33 cellular contexts compared by ENCODE assay signal in the genomic region with DNA sequence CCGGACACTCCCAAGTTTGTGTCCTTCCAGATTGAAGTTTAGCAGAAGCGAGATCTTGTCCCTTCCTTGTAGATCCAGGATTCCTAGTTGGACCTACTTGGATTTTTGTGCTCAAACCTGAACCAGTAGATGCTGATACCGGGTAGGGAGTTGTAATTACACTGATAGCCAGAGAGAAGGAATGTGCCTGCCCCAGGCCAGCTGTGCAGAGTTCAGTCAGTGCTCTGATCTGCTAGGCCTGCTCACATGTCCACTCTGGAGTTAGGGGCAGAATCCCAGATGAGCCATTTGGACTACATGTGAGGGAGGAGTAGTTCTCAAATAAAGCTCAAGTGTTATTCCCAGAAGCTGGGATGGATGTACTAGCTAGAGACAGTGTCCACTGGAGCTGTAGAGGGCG.
A peak's percentile ranks its signal among the peaks of the same experiment; 100 is the strongest.
DNase-seq lines count a peak whose midpoint lies in the region; ATAC-seq, FAIRE-seq and TF ChIP-seq lines count a peak whose summit lies in the region.
"Had no signal": no experiment of that assay in that cellular context is flagged by ENCODE, and none has a peak within 500 bp of the region (broad histone marks: within the 10 kb centered on the region; RNA-seq: fewer than 3 reads in every experiment).

No MANE protein-coding gene starts in this region.

- peaks cover 90% of the 10 kb centered on the region for H3K79me2 ChIP-seq in Loucy (ENCODE audit: insufficient read depth, low read length)

- peaks cover 6% of the 10 kb centered on the region for H3F3A ChIP-seq in Loucy (ENCODE audit: low read depth)

- H3K27me3 Mint-ChIP-seq in activated CD8-positive, alpha-beta memory T cell treated with anti-CD3 and anti-CD28 coated beads, Interleukin-2, amount 10 ng/mL, durations not matched to agents 7 days and 5 days, result no peaks in the 10 kb centered on the region
- H3K27me3 Mint-ChIP-seq: activated naive CD8-positive, alpha-beta T cell had no signal

- H3K9me2 ChIP-seq in Loucy (replicated peaks; ENCODE audit: low read depth, low read length), result no peaks in the 10 kb centered on the region

- H3K4me2 ChIP-seq in Loucy (ENCODE audit: low read depth, low read length, poor library complexity, severe bottlenecking), result peak overlapping the region; percentile 53

- CTCF ChIA-PET in activated CD8-positive, alpha-beta memory T cell treated with anti-CD3 and anti-CD28 coated beads, Interleukin-2, amount 10 ng/mL, durations not matched to agents 7 days and 5 days (lab: Charles Lee), result interaction anchor here (0.7 to 2.7 kb wide), 7 partner anchors 20 to 90 kb away, joined by 3 to 9 read pairs (median 3); no protein-coding TSS in a partner anchor

- H3K27ac ChIP-seq in left ventricle myocardium inferior (replicated peaks), result peak overlapping the region; percentile 67
- H3K27ac ChIP-seq: 22Rv1, colonic mucosa, SJCRH30, VCaP had no signal

- no peaks in the 10 kb centered on the region for H3K9me3 Mint-ChIP-seq in activated CD8-positive, alpha-beta memory T cell treated with anti-CD3 and anti-CD28 coated beads, Interleukin-2, amount 10 ng/mL, durations not matched to agents 7 days and 5 days (ENCODE audit: low read depth)

- peak; percentile 74 for FAIRE-seq in urothelium cell line (lab: Jason Lieb, UNC)
- FAIRE-seq: bronchial epithelial cell, keratinocyte had no signal

- H3K4me3 ChIP-seq in Loucy (ENCODE audit: low read length, poor library complexity, severe bottlenecking) (no peak overlapping the region), left ventricle myocardium inferior (no peak overlapping the region)
- H3K4me3 ChIP-seq: colonic mucosa, HAP-1, Peyer's patch, SJCRH30, tibial nerve had no signal

- H3K36me3 Mint-ChIP-seq in activated CD8-positive, alpha-beta memory T cell treated with anti-CD3 and anti-CD28 coated beads, Interleukin-2, amount 10 ng/mL, durations not matched to agents 7 days and 5 days, result peaks cover 25% of the 10 kb centered on the region

- no peak for TF ChIP-seq CTCF in Loucy (conservative IDR thresholded peaks at IDR 0.05; ENCODE audit: low read length)
- no peak for TF ChIP-seq CTCF in left ventricle myocardium inferior (IDR thresholded peaks at IDR 0.05; ENCODE audit: borderline replicate concordance)

- no peaks in the 10 kb centered on the region for H3K9me3 ChIP-seq in Loucy (ENCODE audit: insufficient read depth, low read depth, low read length)
- H3K9me3 ChIP-seq in left ventricle myocardium inferior (replicated peaks), result no peaks in the 10 kb centered on the region
- H3K9me3 ChIP-seq: colonic mucosa, HAP-1, Peyer's patch, SJCRH30, tibial nerve had no signal

- peaks cover 10% of the 10 kb centered on the region; the same call in 1 of the 2 replicates for H3K36me3 ChIP-seq in Loucy (ENCODE audit: insufficient read depth, low read length)
- H3K36me3 ChIP-seq in left ventricle myocardium inferior, result no peaks in the 10 kb centered on the region
- H3K36me3 ChIP-seq: colonic mucosa, HAP-1, Peyer's patch, SJCRH30, tibial nerve had no signal

- H3K4me1 Mint-ChIP-seq in activated CD8-positive, alpha-beta memory T cell treated with anti-CD3 and anti-CD28 coated beads, Interleukin-2, amount 10 ng/mL, durations not matched to agents 7 days and 5 days, result peaks cover under 1% of the 10 kb centered on the region

- no peak overlapping the region for H3K27ac Mint-ChIP-seq in activated CD8-positive, alpha-beta memory T cell treated with anti-CD3 and anti-CD28 coated beads, Interleukin-2, amount 10 ng/mL, durations not matched to agents 7 days and 5 days
- H3K27ac Mint-ChIP-seq: activated naive CD8-positive, alpha-beta T cell had no signal

- H3K4me1 ChIP-seq in Loucy (ENCODE audit: insufficient read depth, low read length, poor library complexity, severe bottlenecking) (peaks cover 94% of the 10 kb centered on the region), left ventricle myocardium inferior (peaks cover 73% of the 10 kb centered on the region)
- H3K4me1 ChIP-seq: colonic mucosa, HAP-1, Peyer's patch, SJCRH30 had no signal

- peaks cover 81% of the 10 kb centered on the region for H4K20me1 ChIP-seq in Loucy (ENCODE audit: insufficient read depth, low read length, poor library complexity, severe bottlenecking)

- intact Hi-C loops in left ventricle myocardium inferior (cut with micrococcal nuclease), result no loop called here

- H2AFZ ChIP-seq in Loucy (ENCODE audit: low read length), result no peak overlapping the region

- H3K27me3 ChIP-seq in Loucy (ENCODE audit: insufficient read depth, low read length, poor library complexity, severe bottlenecking) (no peaks in the 10 kb centered on the region), left ventricle myocardium inferior (ENCODE audit: low read depth) (no peaks in the 10 kb centered on the region)
- H3K27me3 ChIP-seq: colonic mucosa, Peyer's patch, SJCRH30, tibial nerve had no signal

- H3K4me3 Mint-ChIP-seq in activated CD8-positive, alpha-beta memory T cell treated with anti-CD3 and anti-CD28 coated beads, Interleukin-2, amount 10 ng/mL, durations not matched to agents 7 days and 5 days, result no peak overlapping the region
- H3K4me3 Mint-ChIP-seq: activated naive CD8-positive, alpha-beta T cell had no signal

- peak overlapping the region; percentile 7 for H3K9ac ChIP-seq in Loucy (ENCODE audit: low read depth, low read length, poor library complexity, severe bottlenecking)

- ATAC-seq in activated CD8-positive, alpha-beta memory T cell treated with anti-CD3 and anti-CD28 coated beads, Interleukin-2, amount 10 ng/mL, durations not matched to agents 7 days and 5 days, result no peak
- no peak for ATAC-seq in HG03432 (IDR thresholded peaks at IDR 0.05; ENCODE audit: unreplicated experiment)
- ATAC-seq: sciatic nerve had no signal

- DNase-seq in activated CD8-positive, alpha-beta memory T cell treated with anti-CD3 and anti-CD28 coated beads, Interleukin-2, amount 10 ng/mL, durations not matched to agents 7 days and 5 days, result peak; percentile 38
- no peak for DNase-seq in activated CD8-positive, alpha-beta memory T cell treated with anti-CD3 and anti-CD28 coated beads for 24 hours
- no peak for DNase-seq in left ventricle myocardium inferior
- no peak for DNase-seq in urothelium cell line (ENCODE audit: low spot score)
- DNase-seq in activated CD4-positive, alpha-beta T cell treated with anti-CD3 and anti-CD28 coated beads, Interleukin-2, amount 50 U/mL, for 48 hours, result no peak
- no peak for DNase-seq in occipital lobe (lab: John Stamatoyannopoulos, UW)
- DNase-seq: activated CD4-positive, alpha-beta T cell treated with anti-CD3 and anti-CD28 coated beads for 4 hours; activated effector memory CD4-positive, alpha-beta T cell treated with anti-CD3 and anti-CD28 coated beads, Interleukin-2, amount 50 U/mL, for 16 hours; activated T-cell treated with anti-CD3 and anti-CD28 coated beads, Interleukin-2, amount 50 U/mL, for 1 hour; aorta; colonic mucosa; DMS 273 treated with DMSO at 0.1 percent for 48 hours; effector CD4-positive, alpha-beta T cell; head of caudate nucleus; Kasumi-1; MV-4-11; NCI-H1436 treated with DMSO at 0.1 percent for 48 hours; NCI-H748 treated with DMSO at 0.1 percent for 48 hours; Peyer's patch; SJCRH30; stimulated activated CD4-positive, alpha-beta T cell treated with anti-CD3 and anti-CD28 coated beads, Interleukin-4, amount 100 ng/mL, for 4 hours; SW 1271; T-helper 9 cell had no signal
